ENCODE assay signal across 21 cellular contexts in genomic region chr9:95649801-95650213, GRCh38.
A peak's percentile ranks its signal among the peaks of the same experiment; 100 is the strongest.
DNase-seq lines count a peak whose midpoint lies in the region; ATAC-seq and TF ChIP-seq lines count a peak whose summit lies in the region.
"Had no signal": no experiment of that assay in that cellular context is flagged by ENCODE, and none has a peak within 500 bp of the region (broad histone marks: within the 10 kb centered on the region; RNA-seq: fewer than 3 reads in every experiment).

No MANE protein-coding gene starts in this region.

- TF ChIP-seq EP300 in esophagus muscularis mucosa (IDR thresholded peaks at IDR 0.05), result no peak

- intact Hi-C loops in esophagus muscularis mucosa (cut with DNase I), result no loop called here

- whole genome bisulfite sequencing in esophagus muscularis mucosa, result 65% methylated on average over 8 of the region's 8 CpGs

- no peak for TF ChIP-seq POLR2A in esophagus muscularis mucosa (IDR thresholded peaks at IDR 0.05; ENCODE audit: low read depth)

- H3K4me1 ChIP-seq in esophagus muscularis mucosa (peaks cover 0 to 9% (median 3%) of the 10 kb centered on the region in 4 donors), thoracic aorta (ENCODE audit: control insufficient read depth in 1 of 2, low read depth in 2 of 2) (peaks cover 2 to 7% of the 10 kb centered on the region in 2 donors)
- H3K4me1 ChIP-seq: adrenal gland, gastrocnemius medialis, prostate gland had no signal

- ATAC-seq in thoracic aorta (ENCODE audit: insufficient number of reproducible peaks, low FRiP score, low read depth) (no peak), GM21786 (IDR thresholded peaks at IDR 0.05; ENCODE audit: unreplicated experiment) (no peak)
- ATAC-seq: gastrocnemius medialis had no signal

- H3K4me3 ChIP-seq in esophagus muscularis mucosa, result peak overlapping the region in 3 of 4 donors; percentile 7 to 30 (median 10)
- peak overlapping the region; percentile 37 for H3K4me3 ChIP-seq in thoracic aorta
- H3K4me3 ChIP-seq: gastrocnemius medialis, prostate gland had no signal

- TF ChIP-seq CTCF in esophagus muscularis mucosa (IDR thresholded peaks at IDR 0.05), result no peak
- TF ChIP-seq CTCF in thoracic aorta (IDR thresholded peaks at IDR 0.05), result no peak

- H3K9me3 ChIP-seq in esophagus muscularis mucosa (no peaks in the 10 kb centered on the region), thoracic aorta (no peaks in the 10 kb centered on the region)
- H3K9me3 ChIP-seq: adrenal gland, BE2C, gastrocnemius medialis, prostate gland had no signal

- DNase-seq in GM04503 (ENCODE audit: low read depth), result peak; percentile 29
- peak; percentile 1 for DNase-seq in RPMI7951 (ENCODE audit: low read depth)
- peak; percentile 64 for DNase-seq in esophagus muscularis mucosa (ENCODE audit: extremely low spot score)
- DNase-seq in thoracic aorta (ENCODE audit: low spot score), result no peak
- no peak for DNase-seq in activated naive CD4-positive, alpha-beta T cell treated with Interleukin-2 at 50 U/mL for 16 hours
- no peak for DNase-seq in activated effector memory CD4-positive, alpha-beta T cell treated with anti-CD3 and anti-CD28 coated beads, Interleukin-2, amount 50 U/mL, for 16 hours
- DNase-seq: activated B cell treated with CpG ODN at 0.5 μM for 24 hours; activated CD4-positive, alpha-beta memory T cell treated with anti-CD3 and anti-CD28 coated beads for 36 hours; activated gamma-delta T cell treated with Interleukin-2 at 50 U/mL for 16 hours; activated T-cell treated with anti-CD3 and anti-CD28 coated beads for 4 hours; adrenal gland; BE2C; central memory CD4-positive, alpha-beta T cell; DMS53; gastrocnemius medialis; GOT3; NCI-H1436; NCI-H526 had no signal

- H3K36me3 ChIP-seq in esophagus muscularis mucosa, result no peaks in the 10 kb centered on the region
- H3K36me3 ChIP-seq in thoracic aorta, result no peaks in the 10 kb centered on the region
- H3K36me3 ChIP-seq: adrenal gland, BE2C, gastrocnemius medialis, prostate gland had no signal

- H3K27ac ChIP-seq in esophagus muscularis mucosa (replicated peaks in 1 of 4), result no peak overlapping the region
- no peak overlapping the region for H3K27ac ChIP-seq in thoracic aorta
- H3K27ac ChIP-seq: adrenal gland, gastrocnemius medialis, prostate gland, RWPE1 had no signal

- no peaks in the 10 kb centered on the region for H3K27me3 ChIP-seq in esophagus muscularis mucosa
- H3K27me3 ChIP-seq in thoracic aorta (replicated peaks; ENCODE audit: insufficient read depth), result no peaks in the 10 kb centered on the region
- H3K27me3 ChIP-seq: adrenal gland, BE2C, gastrocnemius medialis had no signal

Comparison
In these comparisons a context has a peak if more than half of its experiments do, and no peak if none do; other contexts are left out.
1. DNase-seq: peak in GM04503 (single experiment), RPMI7951 (single experiment) and esophagus muscularis mucosa (single experiment); none in thoracic aorta (single experiment), activated naive CD4-positive, alpha-beta T cell treated with Interleukin-2 at 50 U/mL for 16 hours (single experiment) and activated effector memory CD4-positive, alpha-beta T cell treated with anti-CD3 and anti-CD28 coated beads, Interleukin-2, amount 50 U/mL, for 16 hours (single experiment).